ENCODE assay signal across 1 cellular context in the genomic region with DNA sequence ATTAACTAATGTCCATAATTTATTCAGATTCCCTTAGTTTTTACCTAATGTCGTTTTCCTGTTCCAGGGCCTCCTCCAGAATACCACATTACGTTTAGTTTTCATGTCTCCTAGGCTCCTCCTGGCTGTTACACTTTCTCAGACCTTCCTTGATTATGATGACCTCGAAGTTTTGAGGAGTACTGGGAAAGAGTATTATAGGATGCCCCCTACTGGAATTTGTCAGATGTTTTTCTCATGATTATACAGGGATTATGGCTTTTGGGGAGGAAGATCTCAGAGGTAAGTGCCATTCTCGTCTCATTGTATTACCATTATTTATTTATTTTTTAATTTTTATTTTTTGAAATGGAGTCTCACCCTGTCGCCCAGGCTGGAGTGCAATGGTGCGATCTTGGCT.
TF ChIP-seq lines count a peak whose summit lies in the region.

No MANE protein-coding gene starts in this region.

TF ChIP-seq in GM23338, 12 proteins besides CTCF, POLR2A, EP300 and RAD21 (continued from another document):
- TF ChIP-seq, protein P1, sequence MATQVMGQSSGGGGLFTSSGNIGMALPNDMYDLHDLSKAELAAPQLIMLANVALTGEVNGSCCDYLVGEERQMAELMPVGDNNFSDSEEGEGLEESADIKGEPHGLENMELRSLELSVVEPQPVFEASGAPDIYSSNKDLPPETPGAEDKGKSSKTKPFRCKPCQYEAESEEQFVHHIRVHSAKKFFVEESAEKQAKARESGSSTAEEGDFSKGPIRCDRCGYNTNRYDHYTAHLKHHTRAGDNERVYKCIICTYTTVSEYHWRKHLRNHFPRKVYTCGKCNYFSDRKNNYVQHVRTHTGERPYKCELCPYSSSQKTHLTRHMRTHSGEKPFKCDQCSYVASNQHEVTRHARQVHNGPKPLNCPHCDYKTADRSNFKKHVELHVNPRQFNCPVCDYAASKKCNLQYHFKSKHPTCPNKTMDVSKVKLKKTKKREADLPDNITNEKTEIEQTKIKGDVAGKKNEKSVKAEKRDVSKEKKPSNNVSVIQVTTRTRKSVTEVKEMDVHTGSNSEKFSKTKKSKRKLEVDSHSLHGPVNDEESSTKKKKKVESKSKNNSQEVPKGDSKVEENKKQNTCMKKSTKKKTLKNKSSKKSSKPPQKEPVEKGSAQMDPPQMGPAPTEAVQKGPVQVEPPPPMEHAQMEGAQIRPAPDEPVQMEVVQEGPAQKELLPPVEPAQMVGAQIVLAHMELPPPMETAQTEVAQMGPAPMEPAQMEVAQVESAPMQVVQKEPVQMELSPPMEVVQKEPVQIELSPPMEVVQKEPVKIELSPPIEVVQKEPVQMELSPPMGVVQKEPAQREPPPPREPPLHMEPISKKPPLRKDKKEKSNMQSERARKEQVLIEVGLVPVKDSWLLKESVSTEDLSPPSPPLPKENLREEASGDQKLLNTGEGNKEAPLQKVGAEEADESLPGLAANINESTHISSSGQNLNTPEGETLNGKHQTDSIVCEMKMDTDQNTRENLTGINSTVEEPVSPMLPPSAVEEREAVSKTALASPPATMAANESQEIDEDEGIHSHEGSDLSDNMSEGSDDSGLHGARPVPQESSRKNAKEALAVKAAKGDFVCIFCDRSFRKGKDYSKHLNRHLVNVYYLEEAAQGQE (IDR thresholded peaks at IDR 0.05; ENCODE audit: unreplicated experiment): no peak
- no peak for TF ChIP-seq EZH2phosphoT487 (IDR thresholded peaks at IDR 0.05; ENCODE audit: unreplicated experiment)
- TF ChIP-seq NANOG (IDR thresholded peaks at IDR 0.05; ENCODE audit: borderline replicate concordance): no peak
- no peak for TF ChIP-seq POLR2AphosphoS5 (IDR thresholded peaks at IDR 0.05; ENCODE audit: low read depth)
- TF ChIP-seq, protein P2, sequence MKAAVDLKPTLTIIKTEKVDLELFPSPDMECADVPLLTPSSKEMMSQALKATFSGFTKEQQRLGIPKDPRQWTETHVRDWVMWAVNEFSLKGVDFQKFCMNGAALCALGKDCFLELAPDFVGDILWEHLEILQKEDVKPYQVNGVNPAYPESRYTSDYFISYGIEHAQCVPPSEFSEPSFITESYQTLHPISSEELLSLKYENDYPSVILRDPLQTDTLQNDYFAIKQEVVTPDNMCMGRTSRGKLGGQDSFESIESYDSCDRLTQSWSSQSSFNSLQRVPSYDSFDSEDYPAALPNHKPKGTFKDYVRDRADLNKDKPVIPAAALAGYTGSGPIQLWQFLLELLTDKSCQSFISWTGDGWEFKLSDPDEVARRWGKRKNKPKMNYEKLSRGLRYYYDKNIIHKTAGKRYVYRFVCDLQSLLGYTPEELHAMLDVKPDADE (IDR thresholded peaks at IDR 0.05): no peak
- no peak for TF ChIP-seq JUNB (IDR thresholded peaks at IDR 0.05; ENCODE audit: unreplicated experiment)
- TF ChIP-seq, protein P3, sequence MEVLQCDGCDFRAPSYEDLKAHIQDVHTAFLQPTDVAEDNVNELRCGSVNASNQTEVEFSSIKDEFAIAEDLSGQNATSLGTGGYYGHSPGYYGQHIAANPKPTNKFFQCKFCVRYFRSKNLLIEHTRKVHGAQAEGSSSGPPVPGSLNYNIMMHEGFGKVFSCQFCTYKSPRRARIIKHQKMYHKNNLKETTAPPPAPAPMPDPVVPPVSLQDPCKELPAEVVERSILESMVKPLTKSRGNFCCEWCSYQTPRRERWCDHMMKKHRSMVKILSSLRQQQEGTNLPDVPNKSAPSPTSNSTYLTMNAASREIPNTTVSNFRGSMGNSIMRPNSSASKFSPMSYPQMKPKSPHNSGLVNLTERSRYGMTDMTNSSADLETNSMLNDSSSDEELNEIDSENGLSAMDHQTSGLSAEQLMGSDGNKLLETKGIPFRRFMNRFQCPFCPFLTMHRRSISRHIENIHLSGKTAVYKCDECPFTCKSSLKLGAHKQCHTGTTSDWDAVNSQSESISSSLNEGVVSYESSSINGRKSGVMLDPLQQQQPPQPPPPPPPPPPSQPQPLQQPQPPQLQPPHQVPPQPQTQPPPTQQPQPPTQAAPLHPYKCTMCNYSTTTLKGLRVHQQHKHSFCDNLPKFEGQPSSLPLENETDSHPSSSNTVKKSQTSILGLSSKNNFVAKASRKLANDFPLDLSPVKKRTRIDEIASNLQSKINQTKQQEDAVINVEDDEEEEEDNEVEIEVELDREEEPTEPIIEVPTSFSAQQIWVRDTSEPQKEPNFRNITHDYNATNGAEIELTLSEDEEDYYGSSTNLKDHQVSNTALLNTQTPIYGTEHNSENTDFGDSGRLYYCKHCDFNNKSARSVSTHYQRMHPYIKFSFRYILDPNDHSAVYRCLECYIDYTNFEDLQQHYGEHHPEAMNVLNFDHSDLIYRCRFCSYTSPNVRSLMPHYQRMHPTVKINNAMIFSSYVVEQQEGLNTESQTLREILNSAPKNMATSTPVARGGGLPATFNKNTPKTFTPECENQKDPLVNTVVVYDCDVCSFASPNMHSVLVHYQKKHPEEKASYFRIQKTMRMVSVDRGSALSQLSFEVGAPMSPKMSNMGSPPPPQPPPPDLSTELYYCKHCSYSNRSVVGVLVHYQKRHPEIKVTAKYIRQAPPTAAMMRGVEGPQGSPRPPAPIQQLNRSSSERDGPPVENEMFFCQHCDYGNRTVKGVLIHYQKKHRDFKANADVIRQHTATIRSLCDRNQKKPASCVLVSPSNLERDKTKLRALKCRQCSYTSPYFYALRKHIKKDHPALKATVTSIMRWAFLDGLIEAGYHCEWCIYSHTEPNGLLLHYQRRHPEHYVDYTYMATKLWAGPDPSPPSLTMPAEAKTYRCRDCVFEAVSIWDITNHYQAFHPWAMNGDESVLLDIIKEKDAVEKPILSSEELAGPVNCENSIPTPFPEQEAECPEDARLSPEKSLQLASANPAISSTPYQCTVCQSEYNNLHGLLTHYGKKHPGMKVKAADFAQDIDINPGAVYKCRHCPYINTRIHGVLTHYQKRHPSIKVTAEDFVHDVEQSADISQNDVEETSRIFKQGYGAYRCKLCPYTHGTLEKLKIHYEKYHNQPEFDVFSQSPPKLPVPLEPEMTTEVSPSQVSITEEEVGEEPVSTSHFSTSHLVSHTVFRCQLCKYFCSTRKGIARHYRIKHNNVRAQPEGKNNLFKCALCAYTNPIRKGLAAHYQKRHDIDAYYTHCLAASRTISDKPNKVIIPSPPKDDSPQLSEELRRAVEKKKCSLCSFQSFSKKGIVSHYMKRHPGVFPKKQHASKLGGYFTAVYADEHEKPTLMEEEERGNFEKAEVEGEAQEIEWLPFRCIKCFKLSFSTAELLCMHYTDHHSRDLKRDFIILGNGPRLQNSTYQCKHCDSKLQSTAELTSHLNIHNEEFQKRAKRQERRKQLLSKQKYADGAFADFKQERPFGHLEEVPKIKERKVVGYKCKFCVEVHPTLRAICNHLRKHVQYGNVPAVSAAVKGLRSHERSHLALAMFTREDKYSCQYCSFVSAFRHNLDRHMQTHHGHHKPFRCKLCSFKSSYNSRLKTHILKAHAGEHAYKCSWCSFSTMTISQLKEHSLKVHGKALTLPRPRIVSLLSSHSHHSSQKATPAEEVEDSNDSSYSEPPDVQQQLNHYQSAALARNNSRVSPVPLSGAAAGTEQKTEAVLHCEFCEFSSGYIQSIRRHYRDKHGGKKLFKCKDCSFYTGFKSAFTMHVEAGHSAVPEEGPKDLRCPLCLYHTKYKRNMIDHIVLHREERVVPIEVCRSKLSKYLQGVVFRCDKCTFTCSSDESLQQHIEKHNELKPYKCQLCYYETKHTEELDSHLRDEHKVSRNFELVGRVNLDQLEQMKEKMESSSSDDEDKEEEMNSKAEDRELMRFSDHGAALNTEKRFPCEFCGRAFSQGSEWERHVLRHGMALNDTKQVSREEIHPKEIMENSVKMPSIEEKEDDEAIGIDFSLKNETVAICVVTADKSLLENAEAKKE (CRISPR knock-in tag; IDR thresholded peaks at IDR 0.05): no peak
- no peak for TF ChIP-seq EZH2 (IDR thresholded peaks at IDR 0.05; ENCODE audit: low read depth, unreplicated experiment)
- TF ChIP-seq STAT1 (IDR thresholded peaks at IDR 0.05; ENCODE audit: unreplicated experiment): no peak
TF ChIP-seq in GM23338: peak in this region for 0.
